In genomic region chr13:75929074-75929473, GRCh38 we compare ENCODE assay signal across 26 cellular contexts.
"Had no signal": no experiment of that assay in that cellular context is flagged by ENCODE, and none has a peak within 500 bp of the region (broad histone marks: within the 10 kb centered on the region; RNA-seq: fewer than 3 reads in every experiment).

No MANE protein-coding gene starts in this region.

- H3K4me3 ChIP-seq: stomach, suprapubic skin, testis, thoracic aorta, thyroid gland, tibial artery, tibial nerve, transverse colon, upper lobe of left lung, upper lobe of right lung, uterus, vagina had no signal

- ATAC-seq: stimulated activated effector memory CD8-positive, alpha-beta T cell treated with anti-CD3 and anti-CD28 coated beads, Interleukin-12 subunit alpha, Interleukin-12 subunit beta, amount 100 ng/mL, for 72 hours; stimulated activated memory B cell treated with anti-CD40 and anti-IgM and Interleukin-4, amounts not matched to agents 10 μg/mL and 1 μg/mL and 100 μg/mL, for 72 hours; stimulated activated naive CD8-positive, alpha-beta T cell treated with anti-CD3 and anti-CD28 coated beads, Interleukin-15, amount 100 ng/mL, for 72 hours; stimulated activated naive CD8-positive, alpha-beta T cell treated with anti-CD3 and anti-CD28 coated beads, Interleukin-15, Interleukin-2, amounts not matched to agents 100 U/mL and 50 U/mL, for 24 hours; upper lobe of right lung had no signal

- DNase-seq: stimulated activated CD4-positive, alpha-beta T cell treated with anti-CD3 and anti-CD28 coated beads, Interleukin-2, amount 100 ng/mL, for 48 hours; stimulated activated CD4-positive, alpha-beta T cell treated with anti-CD3 and anti-CD28 coated beads, Interleukin-4, amount 100 ng/mL, for 1 hour; stimulated activated CD4-positive, alpha-beta T cell treated with anti-CD3 and anti-CD28 coated beads, Interleukin-4, amount 100 ng/mL, for 24 hours; stimulated activated CD4-positive, alpha-beta T cell treated with anti-CD3 and anti-CD28 coated beads, Interleukin-4, amount 100 ng/mL, for 4 hours; stimulated activated CD8-positive, alpha-beta memory T cell treated with anti-CD3 and anti-CD28 coated beads, Interleukin-4, amount 100 ng/mL, for 48 hours; stimulated activated naive B cell treated with anti-CD40 and anti-IgM and Interleukin-4, amounts not matched to agents 10 μg/mL and 1 μg/mL and 100 μg/mL, for 72 hours; stimulated activated naive CD4-positive, alpha-beta T cell; stimulated activated naive CD4-positive, alpha-beta T cell treated with Interleukin-2 at 50 U/mL for 16 hours; stimulated activated naive CD8-positive, alpha-beta T cell treated with anti-CD3 and anti-CD28 coated beads, Interleukin-15, amount 100 ng/mL, for 72 hours; stimulated activated naive CD8-positive, alpha-beta T cell treated with anti-CD3 and anti-CD28 coated beads, Interleukin-15, Interleukin-2, amounts not matched to agents 100 U/mL and 50 U/mL, for 24 hours; stomach; substantia nigra; testis; thyroid gland; tibial artery; transverse colon; trophoblast cell; upper lobe of left lung; upper lobe of right lung; uterus had no signal

- H3K4me1 ChIP-seq: stomach, suprapubic skin, testis, thyroid gland, tibial nerve, transverse colon, upper lobe of left lung, upper lobe of right lung, uterus, vagina had no signal

- H3K9me3 ChIP-seq: suprapubic skin, testis, thoracic aorta, thyroid gland, tibial artery, tibial nerve, transverse colon, upper lobe of left lung, upper lobe of right lung, uterus, vagina had no signal

- H3K36me3 ChIP-seq: stomach, suprapubic skin, thoracic aorta, thyroid gland, tibial artery, tibial nerve, transverse colon, upper lobe of left lung, upper lobe of right lung, uterus, vagina had no signal

- H3K27me3 ChIP-seq: stomach, suprapubic skin, testis, thyroid gland, tibial artery, tibial nerve, transverse colon, upper lobe of left lung, upper lobe of right lung, uterus, vagina had no signal

- H3K27ac ChIP-seq: stomach, suprapubic skin, testis, thoracic aorta, thyroid gland, tibial artery, tibial nerve, transverse colon, upper lobe of left lung, upper lobe of right lung, uterus, vagina had no signal
